ENCODE assay signal across 2 cellular contexts in the genomic region with DNA sequence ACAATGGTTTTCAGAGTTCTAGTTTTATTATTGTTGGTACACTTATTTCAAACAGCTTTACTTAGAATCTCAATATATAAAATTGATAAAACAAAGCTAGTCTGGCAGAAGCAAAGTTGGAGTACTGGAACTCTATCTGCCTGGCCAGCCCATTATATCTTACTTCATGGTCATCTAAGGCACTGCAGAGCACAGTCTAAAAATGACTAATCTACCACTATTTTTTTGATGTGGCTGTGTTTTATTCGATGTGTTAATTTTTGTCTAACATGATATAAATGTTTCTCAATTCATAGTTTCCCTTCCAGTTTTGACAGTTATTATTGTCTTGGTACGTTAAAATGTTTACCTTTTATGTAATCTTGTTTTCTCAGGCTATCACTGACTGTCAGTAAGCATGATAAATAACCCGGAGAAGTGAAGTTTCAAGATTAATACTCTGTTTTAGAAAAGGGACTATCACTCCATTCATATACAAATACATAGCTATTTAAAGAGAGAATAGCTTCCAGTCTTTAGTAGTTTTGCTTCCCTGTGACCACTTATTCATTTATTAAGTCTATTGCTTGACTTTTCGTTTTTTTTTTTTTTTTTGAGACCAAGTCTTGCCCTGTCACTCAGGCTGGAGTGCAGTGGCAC.
TF ChIP-seq lines count a peak whose summit lies in the region.

No MANE protein-coding gene starts in this region.

TF ChIP-seq in GM12878, 131 proteins besides CTCF, POLR2A, EP300 and RAD21 (continued from another document):
- TF ChIP-seq, protein P1, sequence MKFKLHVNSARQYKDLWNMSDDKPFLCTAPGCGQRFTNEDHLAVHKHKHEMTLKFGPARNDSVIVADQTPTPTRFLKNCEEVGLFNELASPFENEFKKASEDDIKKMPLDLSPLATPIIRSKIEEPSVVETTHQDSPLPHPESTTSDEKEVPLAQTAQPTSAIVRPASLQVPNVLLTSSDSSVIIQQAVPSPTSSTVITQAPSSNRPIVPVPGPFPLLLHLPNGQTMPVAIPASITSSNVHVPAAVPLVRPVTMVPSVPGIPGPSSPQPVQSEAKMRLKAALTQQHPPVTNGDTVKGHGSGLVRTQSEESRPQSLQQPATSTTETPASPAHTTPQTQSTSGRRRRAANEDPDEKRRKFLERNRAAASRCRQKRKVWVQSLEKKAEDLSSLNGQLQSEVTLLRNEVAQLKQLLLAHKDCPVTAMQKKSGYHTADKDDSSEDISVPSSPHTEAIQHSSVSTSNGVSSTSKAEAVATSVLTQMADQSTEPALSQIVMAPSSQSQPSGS (IDR thresholded peaks at IDR 0.05; ENCODE audit: low read length): 0 out of 2 replicates have a peak, but pooled peaks have one; percentile 22
- TF ChIP-seq JUNB (IDR thresholded peaks at IDR 0.05): peak; percentile 19; the same call in 1 of the 2 replicates
- no peak for TF ChIP-seq WRNIP1 (IDR thresholded peaks at IDR 0.05; ENCODE audit: borderline replicate concordance, low read depth, low read length)
- TF ChIP-seq NR2C2 (IDR thresholded peaks at IDR 0.05; ENCODE audit: borderline replicate concordance, control insufficient read depth, insufficient read length, low read depth): no peak
- TF ChIP-seq POU2F2 (IDR thresholded peaks at IDR 0.05; ENCODE audit: borderline replicate concordance, low read depth, low read length): no peak
- TF ChIP-seq TCF7 (IDR thresholded peaks at IDR 0.05; ENCODE audit: borderline replicate concordance): no peak
- TF ChIP-seq, protein P2, sequence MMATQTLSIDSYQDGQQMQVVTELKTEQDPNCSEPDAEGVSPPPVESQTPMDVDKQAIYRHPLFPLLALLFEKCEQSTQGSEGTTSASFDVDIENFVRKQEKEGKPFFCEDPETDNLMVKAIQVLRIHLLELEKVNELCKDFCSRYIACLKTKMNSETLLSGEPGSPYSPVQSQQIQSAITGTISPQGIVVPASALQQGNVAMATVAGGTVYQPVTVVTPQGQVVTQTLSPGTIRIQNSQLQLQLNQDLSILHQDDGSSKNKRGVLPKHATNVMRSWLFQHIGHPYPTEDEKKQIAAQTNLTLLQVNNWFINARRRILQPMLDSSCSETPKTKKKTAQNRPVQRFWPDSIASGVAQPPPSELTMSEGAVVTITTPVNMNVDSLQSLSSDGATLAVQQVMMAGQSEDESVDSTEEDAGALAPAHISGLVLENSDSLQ (IDR thresholded peaks at IDR 0.05): peak; percentile 84
TF ChIP-seq in GM12878: peak in this region for 4.

TF ChIP-seq in GM23338, 12 proteins besides CTCF, POLR2A, EP300 and RAD21 (continued from another document):
- TF ChIP-seq, protein P3, sequence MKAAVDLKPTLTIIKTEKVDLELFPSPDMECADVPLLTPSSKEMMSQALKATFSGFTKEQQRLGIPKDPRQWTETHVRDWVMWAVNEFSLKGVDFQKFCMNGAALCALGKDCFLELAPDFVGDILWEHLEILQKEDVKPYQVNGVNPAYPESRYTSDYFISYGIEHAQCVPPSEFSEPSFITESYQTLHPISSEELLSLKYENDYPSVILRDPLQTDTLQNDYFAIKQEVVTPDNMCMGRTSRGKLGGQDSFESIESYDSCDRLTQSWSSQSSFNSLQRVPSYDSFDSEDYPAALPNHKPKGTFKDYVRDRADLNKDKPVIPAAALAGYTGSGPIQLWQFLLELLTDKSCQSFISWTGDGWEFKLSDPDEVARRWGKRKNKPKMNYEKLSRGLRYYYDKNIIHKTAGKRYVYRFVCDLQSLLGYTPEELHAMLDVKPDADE (IDR thresholded peaks at IDR 0.05): no peak
- TF ChIP-seq EZH2 (IDR thresholded peaks at IDR 0.05; ENCODE audit: low read depth, unreplicated experiment) (no peak), CREB1 (CRISPR knock-in tag; IDR thresholded peaks at IDR 0.05; ENCODE audit: low read depth) (no peak), STAT1 (IDR thresholded peaks at IDR 0.05; ENCODE audit: unreplicated experiment) (no peak), JUNB (IDR thresholded peaks at IDR 0.05; ENCODE audit: unreplicated experiment) (no peak), POLR2AphosphoS5 (IDR thresholded peaks at IDR 0.05; ENCODE audit: low read depth) (no peak), ZNF114 (CRISPR knock-in tag; IDR thresholded peaks at IDR 0.05) (no peak), NANOG (IDR thresholded peaks at IDR 0.05; ENCODE audit: borderline replicate concordance) (no peak)
- TF ChIP-seq, protein P4, sequence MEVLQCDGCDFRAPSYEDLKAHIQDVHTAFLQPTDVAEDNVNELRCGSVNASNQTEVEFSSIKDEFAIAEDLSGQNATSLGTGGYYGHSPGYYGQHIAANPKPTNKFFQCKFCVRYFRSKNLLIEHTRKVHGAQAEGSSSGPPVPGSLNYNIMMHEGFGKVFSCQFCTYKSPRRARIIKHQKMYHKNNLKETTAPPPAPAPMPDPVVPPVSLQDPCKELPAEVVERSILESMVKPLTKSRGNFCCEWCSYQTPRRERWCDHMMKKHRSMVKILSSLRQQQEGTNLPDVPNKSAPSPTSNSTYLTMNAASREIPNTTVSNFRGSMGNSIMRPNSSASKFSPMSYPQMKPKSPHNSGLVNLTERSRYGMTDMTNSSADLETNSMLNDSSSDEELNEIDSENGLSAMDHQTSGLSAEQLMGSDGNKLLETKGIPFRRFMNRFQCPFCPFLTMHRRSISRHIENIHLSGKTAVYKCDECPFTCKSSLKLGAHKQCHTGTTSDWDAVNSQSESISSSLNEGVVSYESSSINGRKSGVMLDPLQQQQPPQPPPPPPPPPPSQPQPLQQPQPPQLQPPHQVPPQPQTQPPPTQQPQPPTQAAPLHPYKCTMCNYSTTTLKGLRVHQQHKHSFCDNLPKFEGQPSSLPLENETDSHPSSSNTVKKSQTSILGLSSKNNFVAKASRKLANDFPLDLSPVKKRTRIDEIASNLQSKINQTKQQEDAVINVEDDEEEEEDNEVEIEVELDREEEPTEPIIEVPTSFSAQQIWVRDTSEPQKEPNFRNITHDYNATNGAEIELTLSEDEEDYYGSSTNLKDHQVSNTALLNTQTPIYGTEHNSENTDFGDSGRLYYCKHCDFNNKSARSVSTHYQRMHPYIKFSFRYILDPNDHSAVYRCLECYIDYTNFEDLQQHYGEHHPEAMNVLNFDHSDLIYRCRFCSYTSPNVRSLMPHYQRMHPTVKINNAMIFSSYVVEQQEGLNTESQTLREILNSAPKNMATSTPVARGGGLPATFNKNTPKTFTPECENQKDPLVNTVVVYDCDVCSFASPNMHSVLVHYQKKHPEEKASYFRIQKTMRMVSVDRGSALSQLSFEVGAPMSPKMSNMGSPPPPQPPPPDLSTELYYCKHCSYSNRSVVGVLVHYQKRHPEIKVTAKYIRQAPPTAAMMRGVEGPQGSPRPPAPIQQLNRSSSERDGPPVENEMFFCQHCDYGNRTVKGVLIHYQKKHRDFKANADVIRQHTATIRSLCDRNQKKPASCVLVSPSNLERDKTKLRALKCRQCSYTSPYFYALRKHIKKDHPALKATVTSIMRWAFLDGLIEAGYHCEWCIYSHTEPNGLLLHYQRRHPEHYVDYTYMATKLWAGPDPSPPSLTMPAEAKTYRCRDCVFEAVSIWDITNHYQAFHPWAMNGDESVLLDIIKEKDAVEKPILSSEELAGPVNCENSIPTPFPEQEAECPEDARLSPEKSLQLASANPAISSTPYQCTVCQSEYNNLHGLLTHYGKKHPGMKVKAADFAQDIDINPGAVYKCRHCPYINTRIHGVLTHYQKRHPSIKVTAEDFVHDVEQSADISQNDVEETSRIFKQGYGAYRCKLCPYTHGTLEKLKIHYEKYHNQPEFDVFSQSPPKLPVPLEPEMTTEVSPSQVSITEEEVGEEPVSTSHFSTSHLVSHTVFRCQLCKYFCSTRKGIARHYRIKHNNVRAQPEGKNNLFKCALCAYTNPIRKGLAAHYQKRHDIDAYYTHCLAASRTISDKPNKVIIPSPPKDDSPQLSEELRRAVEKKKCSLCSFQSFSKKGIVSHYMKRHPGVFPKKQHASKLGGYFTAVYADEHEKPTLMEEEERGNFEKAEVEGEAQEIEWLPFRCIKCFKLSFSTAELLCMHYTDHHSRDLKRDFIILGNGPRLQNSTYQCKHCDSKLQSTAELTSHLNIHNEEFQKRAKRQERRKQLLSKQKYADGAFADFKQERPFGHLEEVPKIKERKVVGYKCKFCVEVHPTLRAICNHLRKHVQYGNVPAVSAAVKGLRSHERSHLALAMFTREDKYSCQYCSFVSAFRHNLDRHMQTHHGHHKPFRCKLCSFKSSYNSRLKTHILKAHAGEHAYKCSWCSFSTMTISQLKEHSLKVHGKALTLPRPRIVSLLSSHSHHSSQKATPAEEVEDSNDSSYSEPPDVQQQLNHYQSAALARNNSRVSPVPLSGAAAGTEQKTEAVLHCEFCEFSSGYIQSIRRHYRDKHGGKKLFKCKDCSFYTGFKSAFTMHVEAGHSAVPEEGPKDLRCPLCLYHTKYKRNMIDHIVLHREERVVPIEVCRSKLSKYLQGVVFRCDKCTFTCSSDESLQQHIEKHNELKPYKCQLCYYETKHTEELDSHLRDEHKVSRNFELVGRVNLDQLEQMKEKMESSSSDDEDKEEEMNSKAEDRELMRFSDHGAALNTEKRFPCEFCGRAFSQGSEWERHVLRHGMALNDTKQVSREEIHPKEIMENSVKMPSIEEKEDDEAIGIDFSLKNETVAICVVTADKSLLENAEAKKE (CRISPR knock-in tag; IDR thresholded peaks at IDR 0.05): no peak
- TF ChIP-seq, protein P5, sequence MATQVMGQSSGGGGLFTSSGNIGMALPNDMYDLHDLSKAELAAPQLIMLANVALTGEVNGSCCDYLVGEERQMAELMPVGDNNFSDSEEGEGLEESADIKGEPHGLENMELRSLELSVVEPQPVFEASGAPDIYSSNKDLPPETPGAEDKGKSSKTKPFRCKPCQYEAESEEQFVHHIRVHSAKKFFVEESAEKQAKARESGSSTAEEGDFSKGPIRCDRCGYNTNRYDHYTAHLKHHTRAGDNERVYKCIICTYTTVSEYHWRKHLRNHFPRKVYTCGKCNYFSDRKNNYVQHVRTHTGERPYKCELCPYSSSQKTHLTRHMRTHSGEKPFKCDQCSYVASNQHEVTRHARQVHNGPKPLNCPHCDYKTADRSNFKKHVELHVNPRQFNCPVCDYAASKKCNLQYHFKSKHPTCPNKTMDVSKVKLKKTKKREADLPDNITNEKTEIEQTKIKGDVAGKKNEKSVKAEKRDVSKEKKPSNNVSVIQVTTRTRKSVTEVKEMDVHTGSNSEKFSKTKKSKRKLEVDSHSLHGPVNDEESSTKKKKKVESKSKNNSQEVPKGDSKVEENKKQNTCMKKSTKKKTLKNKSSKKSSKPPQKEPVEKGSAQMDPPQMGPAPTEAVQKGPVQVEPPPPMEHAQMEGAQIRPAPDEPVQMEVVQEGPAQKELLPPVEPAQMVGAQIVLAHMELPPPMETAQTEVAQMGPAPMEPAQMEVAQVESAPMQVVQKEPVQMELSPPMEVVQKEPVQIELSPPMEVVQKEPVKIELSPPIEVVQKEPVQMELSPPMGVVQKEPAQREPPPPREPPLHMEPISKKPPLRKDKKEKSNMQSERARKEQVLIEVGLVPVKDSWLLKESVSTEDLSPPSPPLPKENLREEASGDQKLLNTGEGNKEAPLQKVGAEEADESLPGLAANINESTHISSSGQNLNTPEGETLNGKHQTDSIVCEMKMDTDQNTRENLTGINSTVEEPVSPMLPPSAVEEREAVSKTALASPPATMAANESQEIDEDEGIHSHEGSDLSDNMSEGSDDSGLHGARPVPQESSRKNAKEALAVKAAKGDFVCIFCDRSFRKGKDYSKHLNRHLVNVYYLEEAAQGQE (IDR thresholded peaks at IDR 0.05; ENCODE audit: unreplicated experiment): no peak
